In genomic region chr20:63742381-63743024, GRCh38 we compare ENCODE assay signal across 14 cellular contexts. TPM values are rescaled to one million over a fixed set of nuclear protein-coding genes. Genes with fewer than 3 reads are reported as not detected.
DNase-seq lines count a peak whose midpoint lies in the region; ATAC-seq and TF ChIP-seq lines count a peak whose summit lies in the region.
"Had no signal": no experiment of that assay in that cellular context is flagged by ENCODE, and none has a peak within 500 bp of the region (broad histone marks: within the 10 kb centered on the region; RNA-seq: fewer than 3 reads in every experiment).

No MANE protein-coding gene starts in this region.

- TF ChIP-seq EP300 in gastroesophageal sphincter (IDR thresholded peaks at IDR 0.05): no peak

- 87% methylated on average over 6 of the region's 37 CpGs; no CpG with 5 or more reads in 1 of the 2 donors for WGBS in gastroesophageal sphincter (ENCODE audit: low coverage in 1 of 2), 2 donors

- DNase-seq in HFF-Myc (ENCODE audit: extremely low read depth, low read depth) (no peak), gastrocnemius medialis (no peak), SW 1271 (lab: John Stamatoyannopoulos, UW) (no peak)
- DNase-seq: activated CD4-positive, alpha-beta T cell treated with anti-CD3 and anti-CD28 coated beads, Interleukin-2, amount 50 U/mL, for 1 hour; activated naive CD4-positive, alpha-beta T cell treated with Interleukin-2 at 50 U/mL for 16 hours; Calu3; effector memory CD4-positive, alpha-beta T cell; islet precursor cell; mesendoderm; naive thymus-derived CD8-positive, alpha-beta T cell; NCI-H2029 treated with DMSO at 0.1 percent for 48 hours had no signal

- H3K27ac ChIP-seq in gastroesophageal sphincter: peak overlapping the region in 3 of 4 donors; percentile 28 to 96 (median 95)
- H3K27ac ChIP-seq in gastrocnemius medialis: peak overlapping the region in 3 of 4 donors; percentile 90 to 95 (median 94)

- TF ChIP-seq POLR2A in gastroesophageal sphincter (IDR thresholded peaks at IDR 0.05): no peak
- no peak for TF ChIP-seq POLR2A in gastrocnemius medialis (IDR thresholded peaks at IDR 0.05)

- H3K4me3 ChIP-seq in HFF-Myc (replicated peaks; ENCODE audit: low read depth, low read length) (peak overlapping the region; percentile 63), gastroesophageal sphincter (no peak overlapping the region), gastrocnemius medialis (no peak overlapping the region)

- H3K27me3 ChIP-seq in gastroesophageal sphincter (no peaks in the 10 kb centered on the region), gastrocnemius medialis (no peaks in the 10 kb centered on the region)

- no peak for ATAC-seq in gastroesophageal sphincter
- no peak for ATAC-seq in gastrocnemius medialis
- no peak for ATAC-seq in HG03095 (IDR thresholded peaks at IDR 0.05; ENCODE audit: unreplicated experiment)
- ATAC-seq: naive thymus-derived CD8-positive, alpha-beta T cell had no signal

- in situ Hi-C loops in gastrocnemius medialis (cut with MboI; ENCODE audit: low sequenced_read_pairs in 4 of 4): no loop called here

- intact Hi-C loops in gastrocnemius medialis (cut with DNase I; ENCODE audit: low total_unique reads): no loop called here

- H3K9me3 ChIP-seq in gastroesophageal sphincter (no peaks in the 10 kb centered on the region), gastrocnemius medialis (no peaks in the 10 kb centered on the region)

- H3K36me3 ChIP-seq in gastroesophageal sphincter (peaks cover 0 to 52% of the 10 kb centered on the region in 2 donors), gastrocnemius medialis (peaks cover 0 to 9% of the 10 kb centered on the region in 2 donors)

- H3K4me1 ChIP-seq in gastroesophageal sphincter (peaks cover 0 to 50% (median 28%) of the 10 kb centered on the region in 3 donors), gastrocnemius medialis (peaks cover 17 to 32% of the 10 kb centered on the region in 2 donors)

- TF ChIP-seq CTCF in HFF-Myc (IDR thresholded peaks at IDR 0.05; ENCODE audit: low read depth, low read length, missing control alignments) (no peak), gastroesophageal sphincter (IDR thresholded peaks at IDR 0.05) (no peak), gastrocnemius medialis (IDR thresholded peaks at IDR 0.05 in 4 of 5, conservative IDR thresholded peaks at IDR 0.05 in 1 of 5) (no peak)

RNA-seq across cellular contexts. Expression of gene SLC2A4RG, which starts 2.9 kb away (rescaled TPM):
- total RNA-seq in gastroesophageal sphincter (10 to 100 TPM; 36.5 to 98.7 (median 59.9) TPM), gastrocnemius medialis (10 to 100 TPM; 26.0 to 58.7 (median 39.1) TPM)

RNA-seq across cellular contexts. Expression of gene LIME1, which starts 6.0 kb away (rescaled TPM):
- total RNA-seq in gastroesophageal sphincter: 10 to 100 TPM in 1 of 4 donors, 1 to 10 TPM in 3; 4.7 to 17.0 (median 7.2) TPM
- 1 to 10 TPM; 2.0 to 6.3 (median 4.1) TPM for total RNA-seq in gastrocnemius medialis

RNA-seq across cellular contexts. Expression of gene ZGPAT, which starts 34.7 kb away (rescaled TPM):
- 10 to 100 TPM; 21.7 to 51.7 (median 32.9) TPM for total RNA-seq in gastroesophageal sphincter
- total RNA-seq in gastrocnemius medialis: 10 to 100 TPM; 13.4 to 20.8 (median 15.5) TPM

RNA-seq across cellular contexts. Expression of gene ARFRP1, which starts 34.7 kb away (rescaled TPM):
- total RNA-seq in gastroesophageal sphincter (10 to 100 TPM; 38.9 to 56.4 (median 49.0) TPM), gastrocnemius medialis (10 to 100 TPM; 26.9 to 35.1 (median 27.8) TPM)

RNA-seq across cellular contexts. Expression of gene TNFRSF6B, which starts 46.1 kb away (rescaled TPM):
- 10 to 100 TPM in 3 of 4 donors, 1 to 10 TPM in 1; 8.9 to 27.8 (median 15.4) TPM for total RNA-seq in gastroesophageal sphincter
- 1 to 10 TPM; 1.2 to 4.8 (median 3.1) TPM for total RNA-seq in gastrocnemius medialis
- total RNA-seq: Calu3, G401 had no signal
